ENCODE assay signal across 21 cellular contexts in the genomic region with DNA sequence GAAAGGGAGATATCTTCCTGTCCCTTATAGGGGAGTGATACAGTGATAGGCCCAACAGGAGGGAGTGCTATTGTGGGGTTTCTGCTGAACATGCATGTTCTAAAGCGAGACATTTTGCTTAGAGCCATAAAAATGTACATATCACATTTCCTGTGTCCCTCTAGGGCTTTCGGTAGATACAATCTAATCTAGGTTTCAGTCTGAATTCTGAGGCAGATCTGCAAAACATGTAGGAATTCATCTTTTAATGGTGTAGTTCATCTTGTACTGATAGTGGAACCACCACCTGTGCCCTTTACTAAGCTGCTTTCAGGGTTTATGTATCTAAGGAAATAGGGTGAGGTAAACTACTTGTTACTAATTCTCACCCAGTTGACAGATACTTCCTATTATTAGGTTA.
DNase-seq lines count a peak whose midpoint lies in the region; ATAC-seq and TF ChIP-seq lines count a peak whose summit lies in the region.
"Had no signal": no experiment of that assay in that cellular context is flagged by ENCODE, and none has a peak within 500 bp of the region (broad histone marks: within the 10 kb centered on the region; RNA-seq: fewer than 3 reads in every experiment).

No MANE protein-coding gene starts in this region.

- no peaks in the 10 kb centered on the region for H3K9me3 Mint-ChIP-seq in activated CD4-positive, alpha-beta T cell treated with anti-CD3 and anti-CD28 coated beads for 36 hours (ENCODE audit: low read depth)
- H3K9me3 Mint-ChIP-seq in activated CD4-positive, alpha-beta T cell treated with anti-CD3 and anti-CD28 coated beads, Interleukin-2, amount 10 ng/mL, durations not matched to agents 7 days and 5 days = no peaks in the 10 kb centered on the region
- H3K9me3 Mint-ChIP-seq: activated CD4-positive, alpha-beta T cell treated with anti-CD3 and anti-CD28 coated beads, Interleukin-2, amount 10 ng/mL, durations not matched to agents 24 days and 14 days; activated naive CD8-positive, alpha-beta T cell treated with anti-CD3 and anti-CD28 coated beads for 36 hours; activated T-cell treated with anti-CD3 and anti-CD28 coated beads, Interleukin-2, amount 50 U/mL, for 24 hours; memory B cell; naive thymus-derived CD8-positive, alpha-beta T cell had no signal

- no peaks in the 10 kb centered on the region for H3K36me3 Mint-ChIP-seq in activated CD4-positive, alpha-beta T cell treated with anti-CD3 and anti-CD28 coated beads for 36 hours (ENCODE audit: low read depth)
- no peaks in the 10 kb centered on the region for H3K36me3 Mint-ChIP-seq in activated CD4-positive, alpha-beta T cell treated with anti-CD3 and anti-CD28 coated beads, Interleukin-2, amount 10 ng/mL, durations not matched to agents 7 days and 5 days (ENCODE audit: low read depth)
- H3K36me3 Mint-ChIP-seq: activated naive CD8-positive, alpha-beta T cell treated with anti-CD3 and anti-CD28 coated beads for 36 hours; memory B cell; naive thymus-derived CD8-positive, alpha-beta T cell had no signal

- CTCF ChIA-PET in activated CD4-positive, alpha-beta T cell treated with anti-CD3 and anti-CD28 coated beads for 36 hours (lab: Charles Lee) = interaction anchor here (0.6 to 1.8 kb wide), 5 partner anchors 10 to 1102 kb away, joined by 3 to 5 read pairs (median 3); no protein-coding TSS in a partner anchor
- CTCF ChIA-PET in activated CD4-positive, alpha-beta T cell treated with anti-CD3 and anti-CD28 coated beads, Interleukin-2, amount 10 ng/mL, durations not matched to agents 7 days and 5 days (lab: Charles Lee) = no interaction called here

- ATAC-seq in activated CD4-positive, alpha-beta T cell treated with anti-CD3 and anti-CD28 coated beads for 36 hours = peak; percentile 39
- ATAC-seq in GM21423 (IDR thresholded peaks at IDR 0.05; ENCODE audit: unreplicated experiment) = peak; percentile 42
- ATAC-seq in HG03342 (IDR thresholded peaks at IDR 0.05; ENCODE audit: unreplicated experiment) = peak; percentile 52
- no peak for ATAC-seq in lung (ENCODE audit: insufficient read depth, low FRiP score)
- no peak for ATAC-seq in HG03045 (IDR thresholded peaks at IDR 0.05; ENCODE audit: unreplicated experiment)
- ATAC-seq: pancreas had no signal

- H3K27ac ChIP-seq in lung (ENCODE audit: low read depth in 1 of 2, low read length in 1 of 2) = peak overlapping the region; percentile 33 to 36
- H3K27ac ChIP-seq: 22Rv1, colonic mucosa, pancreas had no signal

- H3K27ac Mint-ChIP-seq in activated CD4-positive, alpha-beta T cell treated with anti-CD3 and anti-CD28 coated beads for 36 hours = no peak overlapping the region
- H3K27ac Mint-ChIP-seq in activated CD4-positive, alpha-beta T cell treated with anti-CD3 and anti-CD28 coated beads, Interleukin-2, amount 10 ng/mL, durations not matched to agents 7 days and 5 days = no peak overlapping the region
- H3K27ac Mint-ChIP-seq: activated CD4-positive, alpha-beta T cell treated with anti-CD3 and anti-CD28 coated beads, Interleukin-2, amount 10 ng/mL, durations not matched to agents 24 days and 14 days; activated naive CD8-positive, alpha-beta T cell treated with anti-CD3 and anti-CD28 coated beads for 36 hours; activated T-cell treated with anti-CD3 and anti-CD28 coated beads, Interleukin-2, amount 50 U/mL, for 24 hours; memory B cell had no signal

- POLR2A ChIA-PET in activated CD4-positive, alpha-beta T cell treated with anti-CD3 and anti-CD28 coated beads for 36 hours (lab: Charles Lee) = no interaction called here
- POLR2A ChIA-PET in activated CD4-positive, alpha-beta T cell treated with anti-CD3 and anti-CD28 coated beads, Interleukin-2, amount 10 ng/mL, durations not matched to agents 7 days and 5 days (lab: Charles Lee) = no interaction called here

- H3K27me3 Mint-ChIP-seq in activated CD4-positive, alpha-beta T cell treated with anti-CD3 and anti-CD28 coated beads for 36 hours = no peaks in the 10 kb centered on the region
- H3K27me3 Mint-ChIP-seq in activated CD4-positive, alpha-beta T cell treated with anti-CD3 and anti-CD28 coated beads, Interleukin-2, amount 10 ng/mL, durations not matched to agents 7 days and 5 days = peaks cover 2% of the 10 kb centered on the region
- H3K27me3 Mint-ChIP-seq: activated naive CD8-positive, alpha-beta T cell treated with anti-CD3 and anti-CD28 coated beads for 36 hours; activated T-cell treated with anti-CD3 and anti-CD28 coated beads, Interleukin-2, amount 50 U/mL, for 24 hours; memory B cell; naive thymus-derived CD8-positive, alpha-beta T cell had no signal

- TF ChIP-seq CTCF in lung (IDR thresholded peaks at IDR 0.05; ENCODE audit: control extremely low read depth, extremely low read depth) (no peak), BE2C (IDR thresholded peaks at IDR 0.05; ENCODE audit: low read depth, low read length) (no peak)

- no peaks in the 10 kb centered on the region for H3K9me3 ChIP-seq in lung (ENCODE audit: control insufficient read depth in 2 of 2, insufficient read depth in 1 of 2, low read length in 1 of 2)
- no peaks in the 10 kb centered on the region for H3K9me3 ChIP-seq in BE2C
- H3K9me3 ChIP-seq: colonic mucosa, HAP-1, pancreas had no signal

- H3K4me1 ChIP-seq in lung (ENCODE audit: control insufficient read depth in 2 of 2, insufficient read depth in 2 of 2, low read length in 2 of 2) (peaks cover 9 to 38% of the 10 kb centered on the region in 2 donors), BE2C (peaks cover 8% of the 10 kb centered on the region)

- DNase-seq in activated CD4-positive, alpha-beta T cell treated with anti-CD3 and anti-CD28 coated beads for 36 hours = no peak
- DNase-seq in activated CD4-positive, alpha-beta T cell treated with anti-CD3 and anti-CD28 coated beads, Interleukin-2, amount 10 ng/mL, durations not matched to agents 7 days and 5 days = no peak
- DNase-seq in lung (ENCODE audit: low spot score) (no peak), BE2C (no peak), NCI-H128 (lab: John Stamatoyannopoulos, UW; ENCODE audit: unreplicated experiment) (no peak)
- DNase-seq: activated CD4-positive, alpha-beta T cell treated with anti-CD3 and anti-CD28 coated beads, Interleukin-2, amount 10 ng/mL, durations not matched to agents 24 days and 14 days; activated naive CD8-positive, alpha-beta T cell treated with anti-CD3 and anti-CD28 coated beads for 36 hours; activated T-cell treated with anti-CD3 and anti-CD28 coated beads, Interleukin-2, amount 50 U/mL, for 24 hours; colonic mucosa; hippocampal formation; naive thymus-derived CD8-positive, alpha-beta T cell; NCI-H2081; NCI-H510A; pancreas; stimulated activated CD4-positive, alpha-beta T cell treated with anti-CD3 and anti-CD28 coated beads, Interleukin-2, amount 100 ng/mL, for 48 hours had no signal

- no peak overlapping the region for H3K4me3 Mint-ChIP-seq in activated CD4-positive, alpha-beta T cell treated with anti-CD3 and anti-CD28 coated beads for 36 hours
- H3K4me3 Mint-ChIP-seq in activated CD4-positive, alpha-beta T cell treated with anti-CD3 and anti-CD28 coated beads, Interleukin-2, amount 10 ng/mL, durations not matched to agents 7 days and 5 days = no peak overlapping the region
- H3K4me3 Mint-ChIP-seq: activated CD4-positive, alpha-beta T cell treated with anti-CD3 and anti-CD28 coated beads, Interleukin-2, amount 10 ng/mL, durations not matched to agents 24 days and 14 days; activated naive CD8-positive, alpha-beta T cell treated with anti-CD3 and anti-CD28 coated beads for 36 hours; activated T-cell treated with anti-CD3 and anti-CD28 coated beads, Interleukin-2, amount 50 U/mL, for 24 hours; memory B cell; naive thymus-derived CD8-positive, alpha-beta T cell had no signal

- 83 to 84% methylated on average over 2 of the region's 2 CpGs for WGBS in lung, 2 donors

- H3K27me3 ChIP-seq in lung (ENCODE audit: control insufficient read depth, insufficient read depth) (no peaks in the 10 kb centered on the region), BE2C (no peaks in the 10 kb centered on the region)
- H3K27me3 ChIP-seq: colonic mucosa, pancreas had no signal

- H3K4me1 Mint-ChIP-seq in activated CD4-positive, alpha-beta T cell treated with anti-CD3 and anti-CD28 coated beads for 36 hours = peaks cover 2% of the 10 kb centered on the region
- H3K4me1 Mint-ChIP-seq in activated CD4-positive, alpha-beta T cell treated with anti-CD3 and anti-CD28 coated beads, Interleukin-2, amount 10 ng/mL, durations not matched to agents 7 days and 5 days = peaks cover 9% of the 10 kb centered on the region

- intact Hi-C loops in activated CD4-positive, alpha-beta T cell treated with anti-CD3 and anti-CD28 coated beads for 36 hours (cut with DNase I, micrococcal nuclease) = loop anchor here in 1 of 2 experiments (2.0 to 10.0 kb wide), 2 partner anchors 21 to 645 kb away; no protein-coding TSS in a partner anchor

- peaks cover 18 to 20% of the 10 kb centered on the region in 2 donors for H3K36me3 ChIP-seq in lung (ENCODE audit: control insufficient read depth in 2 of 2, insufficient read depth in 2 of 2, low read length in 2 of 2)
- H3K36me3 ChIP-seq in BE2C = peaks cover 12% of the 10 kb centered on the region
- H3K36me3 ChIP-seq: colonic mucosa, pancreas had no signal

- H3K4me3 ChIP-seq in lung (no peak overlapping the region), BE2C (ENCODE audit: low read depth, low read length) (no peak overlapping the region)
- H3K4me3 ChIP-seq: colonic mucosa, HAP-1, pancreas had no signal

Comparison
In these comparisons a context has a peak if more than half of its experiments do, and no peak if none do; other contexts are left out.
1. ATAC-seq: peak in activated CD4-positive, alpha-beta T cell treated with anti-CD3 and anti-CD28 coated beads for 36 hours (single experiment), GM21423 (single experiment) and HG03342 (single experiment); none in lung (single experiment) and HG03045 (single experiment).